8 cellular contexts compared by ENCODE assay signal in genomic region chr19:16447015-16447384, GRCh38. TPM values are rescaled to one million over a fixed set of nuclear protein-coding genes. Genes with fewer than 3 reads are reported as not detected.
A peak's percentile ranks its signal among the peaks of the same experiment; 100 is the strongest.
DNase-seq lines count a peak whose midpoint lies in the region; ATAC-seq and TF ChIP-seq lines count a peak whose summit lies in the region.

No MANE protein-coding gene starts in this region.

- H3K9ac ChIP-seq in MM.1S (ENCODE audit: low read length), result no peak overlapping the region

- no peak for DNase-seq in MM.1S
- DNase-seq in activated gamma-delta T cell treated with anti-CD3 and anti-CD28 coated beads, Interleukin-2, amount 50 U/mL, for 16 hours (ENCODE audit: low read depth), result peak; percentile 29
- peak; percentile 70 to 82 for DNase-seq in heart right ventricle
- DNase-seq in stimulated activated CD4-positive, alpha-beta T cell treated with anti-CD3 and anti-CD28 coated beads, Interleukin-4, amount 100 ng/mL, for 1 hour, result peak; percentile 15
- no peak for DNase-seq in nephron progenitor cell

- no peaks in the 10 kb centered on the region for H3K27me3 ChIP-seq in MM.1S (replicated peaks; ENCODE audit: insufficient read depth, low read length)
- H3K27me3 ChIP-seq in heart right ventricle, result no peaks in the 10 kb centered on the region

- intact Hi-C loops in heart right ventricle (cut with DNase I), result no loop called here

- no peak overlapping the region for H3K4me2 ChIP-seq in MM.1S (ENCODE audit: low read depth, low read length)

- peak overlapping the region; percentile 80; the same call in 1 of the 2 replicates for H3K27ac ChIP-seq in MM.1S (ENCODE audit: low read length)
- peak overlapping the region; percentile 16 to 89 (median 57) for H3K27ac ChIP-seq in heart right ventricle

- H3K9me2 ChIP-seq in MM.1S (replicated peaks; ENCODE audit: insufficient read depth, low read length), result no peaks in the 10 kb centered on the region

- no peaks in the 10 kb centered on the region for H3K9me3 ChIP-seq in MM.1S (replicated peaks; ENCODE audit: insufficient read depth, low read length)
- no peaks in the 10 kb centered on the region for H3K9me3 ChIP-seq in heart right ventricle

- H3K4me3 Mint-ChIP-seq in nephron progenitor cell, result no peak overlapping the region

- peak; percentile 30 for ATAC-seq in GM18502 (IDR thresholded peaks at IDR 0.05; ENCODE audit: poor library complexity, unreplicated experiment)
- ATAC-seq in heart right ventricle, result peak; percentile 82 to 95 (median 91)
- no peak for ATAC-seq in GM21723 (IDR thresholded peaks at IDR 0.05; ENCODE audit: unreplicated experiment)
- no peak for ATAC-seq in GM19328 (IDR thresholded peaks at IDR 0.05; ENCODE audit: unreplicated experiment)

- peaks cover 26% of the 10 kb centered on the region for H3K36me3 Mint-ChIP-seq in nephron progenitor cell (ENCODE audit: low read depth)

- H2AFZ ChIP-seq in MM.1S (ENCODE audit: low read length), result no peak overlapping the region

- H3K9me3 Mint-ChIP-seq in nephron progenitor cell, result no peaks in the 10 kb centered on the region

- H3F3A ChIP-seq in MM.1S (ENCODE audit: insufficient read depth, low read length), result peaks cover 21% of the 10 kb centered on the region

- H3K36me3 ChIP-seq in MM.1S (replicated peaks; ENCODE audit: insufficient read depth, low read length) (no peaks in the 10 kb centered on the region), heart right ventricle (peaks cover 0 to 2% (median 0%) of the 10 kb centered on the region in 9 donors)

- no peaks in the 10 kb centered on the region for H4K20me1 ChIP-seq in MM.1S (ENCODE audit: insufficient read depth, low read length)

- H3K4me3 ChIP-seq in MM.1S (ENCODE audit: low read length), result no peak overlapping the region
- H3K4me3 ChIP-seq in heart right ventricle, result no peak overlapping the region

- H3K4me1 Mint-ChIP-seq in nephron progenitor cell, result peaks cover 60% of the 10 kb centered on the region

- H3K4me1 ChIP-seq in MM.1S (ENCODE audit: low read length) (peaks cover 55% of the 10 kb centered on the region), heart right ventricle (peaks cover 21 to 90% (median 72%) of the 10 kb centered on the region in 9 donors)

- peaks cover 95% of the 10 kb centered on the region for H3K79me2 ChIP-seq in MM.1S (ENCODE audit: low read length)

- TF ChIP-seq CTCF in MM.1S (IDR thresholded peaks at IDR 0.05; ENCODE audit: low read length) (no peak), heart right ventricle (IDR thresholded peaks at IDR 0.05) (no peak), nephron progenitor cell (IDR thresholded peaks at IDR 0.05) (no peak)

- 1% methylated on average over 4 of the region's 4 CpGs for WGBS in heart right ventricle, 2 donors

- H3K27me3 Mint-ChIP-seq in nephron progenitor cell (ENCODE audit: low read depth, poor library complexity), result no peaks in the 10 kb centered on the region

- H3K27ac Mint-ChIP-seq in nephron progenitor cell, result no peak overlapping the region

RNA-seq across cellular contexts. Expression of gene EPS15L1, which starts 24.8 kb away (rescaled TPM):
- total RNA-seq in heart right ventricle, result 10 to 100 TPM; 46.9 to 70.1 (median 57.4) TPM
- 10 to 100 TPM; 41.3 to 79.7 TPM for polyA plus RNA-seq in heart right ventricle

RNA-seq across cellular contexts. Expression of gene CALR3, which starts 49.0 kb away (rescaled TPM):
- total RNA-seq in heart right ventricle, result under 1 TPM in 1 of 10 donors, not detected in 9; 0.22 TPM
- not detected for polyA plus RNA-seq in heart right ventricle

RNA-seq across cellular contexts. Expression of gene C19orf44, which starts 49.2 kb away (rescaled TPM):
- 1 to 10 TPM; 1.6 to 3.5 (median 2.9) TPM for total RNA-seq in heart right ventricle
- 1 to 10 TPM; 3.0 to 4.1 TPM for polyA plus RNA-seq in heart right ventricle

Comparison
In these comparisons a context has a peak if more than half of its experiments do, and no peak if none do; other contexts are left out.
1. ATAC-seq: peak in GM18502 (single experiment) and heart right ventricle (8 of 8); none in GM21723 (single experiment) and GM19328 (single experiment).
2. DNase-seq: peak in activated gamma-delta T cell treated with anti-CD3 and anti-CD28 coated beads, Interleukin-2, amount 50 U/mL, for 16 hours (single experiment), heart right ventricle (2 of 2) and stimulated activated CD4-positive, alpha-beta T cell treated with anti-CD3 and anti-CD28 coated beads, Interleukin-4, amount 100 ng/mL, for 1 hour (single experiment); none in MM.1S (single experiment) and nephron progenitor cell (single experiment).